ENCODE assay signal across 1 cellular context in the genomic region with DNA sequence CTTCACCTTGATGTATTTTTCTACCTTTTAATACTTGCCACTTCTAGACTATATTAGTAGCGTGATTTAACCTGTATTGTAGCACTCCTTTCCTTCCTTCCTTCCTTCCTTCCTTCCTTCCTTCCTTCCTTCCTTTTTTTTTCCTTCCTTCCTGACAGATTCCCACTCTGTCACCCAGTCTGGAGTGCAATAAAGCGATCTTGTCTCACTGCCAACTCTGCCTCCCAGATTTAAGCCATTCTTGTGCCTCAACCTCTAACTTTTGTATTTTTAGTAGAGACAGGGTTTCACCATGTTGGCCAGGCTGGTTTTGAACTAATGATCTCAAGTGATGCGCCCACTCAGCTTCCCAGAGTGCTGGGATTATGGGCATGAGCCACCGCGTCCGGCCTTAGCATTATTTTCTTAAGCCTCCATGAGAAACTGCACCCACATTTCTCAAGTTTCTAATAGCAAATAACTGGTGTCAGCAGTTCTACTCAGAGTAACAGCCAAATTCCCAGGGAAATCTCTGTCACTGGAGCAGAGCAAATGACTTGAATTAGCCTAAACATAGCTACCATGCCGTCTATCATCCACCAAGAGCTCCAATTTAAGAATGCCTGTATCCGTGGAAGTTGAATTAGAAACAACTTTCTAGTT.
TF ChIP-seq lines count a peak whose summit lies in the region.

No MANE protein-coding gene starts in this region.

TF ChIP-seq in HepG2, 621 proteins besides CTCF, POLR2A, EP300 and RAD21:
- TF ChIP-seq ZNF44 (CRISPR knock-in tag; IDR thresholded peaks at IDR 0.05) (no peak), IKZF5 (CRISPR knock-in tag; IDR thresholded peaks at IDR 0.05) (no peak), ZNF737 (CRISPR knock-in tag; IDR thresholded peaks at IDR 0.05; ENCODE audit: borderline replicate concordance) (no peak), MAFF (IDR thresholded peaks at IDR 0.05; ENCODE audit: low read depth, low read length) (peak; percentile 54), POLR2G (IDR thresholded peaks at IDR 0.05; ENCODE audit: low read depth, low read length) (no peak), ZNF644 (CRISPR knock-in tag; IDR thresholded peaks at IDR 0.05; ENCODE audit: low read depth) (no peak), NPAS2 (CRISPR knock-in tag; IDR thresholded peaks at IDR 0.05; ENCODE audit: borderline replicate concordance) (no peak), MAFK (conservative IDR thresholded peaks at IDR 0.05 in 1 of 2, IDR thresholded peaks at IDR 0.05 in 1 of 2; ENCODE audit: low read length in 2 of 2) (peak; percentile 29 to 69; a peak in 3 of 4 replicates), CERS6 (CRISPR knock-in tag; IDR thresholded peaks at IDR 0.05) (no peak)
- TF ChIP-seq, protein P1, sequence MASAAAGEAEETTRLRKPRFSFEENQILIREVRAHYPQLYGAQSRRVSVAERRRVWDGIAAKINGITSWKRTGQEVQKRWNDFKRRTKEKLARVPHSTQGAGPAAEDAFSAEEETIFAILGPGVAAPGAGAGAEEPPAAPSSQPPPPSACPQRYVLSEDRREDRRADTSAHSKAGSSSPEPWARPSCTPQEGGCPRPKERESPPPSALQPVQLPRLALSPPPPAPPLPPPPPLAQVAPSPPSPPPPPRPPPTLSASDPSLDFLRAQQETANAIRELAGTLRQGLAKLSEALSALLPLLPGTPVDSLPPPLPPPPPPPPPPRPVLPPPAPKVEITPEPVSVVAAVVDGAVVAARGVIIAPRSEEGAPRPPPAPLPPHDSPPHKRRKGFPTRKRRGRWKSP (CRISPR knock-in tag; IDR thresholded peaks at IDR 0.05) = no peak
TF ChIP-seq in HepG2: peak in this region for 2.
